Comparison of ENCODE assay signal across 1 cellular context in the genomic region with DNA sequence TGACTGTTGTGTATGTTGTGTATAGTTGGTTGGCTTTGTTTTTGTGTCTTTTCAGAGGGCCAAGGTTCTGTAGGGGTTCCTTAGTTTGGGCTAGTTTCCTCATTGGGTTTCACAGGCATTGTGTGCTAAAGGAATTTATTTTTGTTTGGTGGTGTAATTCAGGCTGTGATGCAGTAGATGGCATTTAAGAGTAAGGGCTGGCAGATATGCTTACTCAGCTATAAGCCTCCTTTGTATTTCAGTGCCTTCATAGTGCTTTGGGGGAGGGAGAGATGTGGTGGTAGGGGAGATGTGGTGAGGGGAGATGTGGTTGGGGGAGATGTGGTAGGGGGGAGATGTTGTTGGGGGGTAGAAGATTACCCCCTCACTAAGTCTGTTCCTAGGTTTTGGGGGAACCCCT.
TF ChIP-seq lines count a peak whose summit lies in the region.

No MANE protein-coding gene starts in this region.

TF ChIP-seq in HepG2, 621 proteins besides CTCF, POLR2A, EP300 and RAD21 (continued from another document):
- TF ChIP-seq, protein P1, sequence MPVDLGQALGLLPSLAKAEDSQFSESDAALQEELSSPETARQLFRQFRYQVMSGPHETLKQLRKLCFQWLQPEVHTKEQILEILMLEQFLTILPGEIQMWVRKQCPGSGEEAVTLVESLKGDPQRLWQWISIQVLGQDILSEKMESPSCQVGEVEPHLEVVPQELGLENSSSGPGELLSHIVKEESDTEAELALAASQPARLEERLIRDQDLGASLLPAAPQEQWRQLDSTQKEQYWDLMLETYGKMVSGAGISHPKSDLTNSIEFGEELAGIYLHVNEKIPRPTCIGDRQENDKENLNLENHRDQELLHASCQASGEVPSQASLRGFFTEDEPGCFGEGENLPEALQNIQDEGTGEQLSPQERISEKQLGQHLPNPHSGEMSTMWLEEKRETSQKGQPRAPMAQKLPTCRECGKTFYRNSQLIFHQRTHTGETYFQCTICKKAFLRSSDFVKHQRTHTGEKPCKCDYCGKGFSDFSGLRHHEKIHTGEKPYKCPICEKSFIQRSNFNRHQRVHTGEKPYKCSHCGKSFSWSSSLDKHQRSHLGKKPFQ (CRISPR knock-in tag; IDR thresholded peaks at IDR 0.05; ENCODE audit: insufficient replicate concordance) = no peak
- peak; percentile 97 for TF ChIP-seq MAFF (IDR thresholded peaks at IDR 0.05; ENCODE audit: low read depth, low read length)
- no peak for TF ChIP-seq ARNT2 (CRISPR knock-in tag; IDR thresholded peaks at IDR 0.05; ENCODE audit: low read depth)
- TF ChIP-seq XRCC5 (optimal IDR thresholded peaks at IDR 0.05; ENCODE audit: low read length) = no peak
- no peak for TF ChIP-seq SIN3A (IDR thresholded peaks at IDR 0.05; ENCODE audit: borderline replicate concordance, low read depth, low read length)
